In the genomic region with DNA sequence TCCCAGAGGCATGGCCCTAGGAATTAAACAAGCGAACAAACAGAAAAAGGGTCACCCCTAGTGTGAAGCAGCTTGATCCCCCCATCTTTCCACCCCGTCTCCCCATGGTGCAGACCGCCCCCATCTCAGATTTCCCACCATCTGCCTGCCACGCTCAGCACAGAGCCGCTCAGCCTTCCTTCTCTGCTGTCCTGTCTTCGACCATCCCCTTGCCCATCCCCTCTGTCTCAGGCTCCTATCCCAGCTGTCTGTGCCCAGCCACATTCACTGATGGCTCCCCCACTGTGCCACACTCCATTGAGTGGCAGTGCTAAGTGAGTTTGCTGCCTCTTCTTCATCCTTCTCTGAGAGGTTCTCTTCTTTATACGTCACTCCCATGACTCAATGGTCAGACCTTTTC, we compare ENCODE assay signal across 24 cellular contexts. TPM values are rescaled to one million over a fixed set of nuclear protein-coding genes. Genes with fewer than 3 reads are reported as not detected.
DNase-seq lines count a peak whose midpoint lies in the region; ATAC-seq, FAIRE-seq and TF ChIP-seq lines count a peak whose summit lies in the region.
"Had no signal": no experiment of that assay in that cellular context is flagged by ENCODE, and none has a peak within 500 bp of the region (broad histone marks: within the 10 kb centered on the region; RNA-seq: fewer than 3 reads in every experiment).

No MANE protein-coding gene starts in this region.

- ATAC-seq in A549, result peak; percentile 36 to 58; a peak in 4 of 6 replicates
- ATAC-seq in GM18519 (IDR thresholded peaks at IDR 0.05; ENCODE audit: low FRiP score, unreplicated experiment), result no peak
- ATAC-seq: GM12878 had no signal

- 0 out of 2 replicates have a peak overlapping the region, but pooled peaks have one; percentile 81 for H2AFZ ChIP-seq in H1 (ENCODE audit: low read length)

- no peak overlapping the region for H3K14ac ChIP-seq in H1 (ENCODE audit: insufficient read length)

- no peak overlapping the region for H2BK5ac ChIP-seq in H1 (ENCODE audit: low read depth, low read length)

- FAIRE-seq in A549 (lab: Jason Lieb, UNC) (no peak), H1 (lab: Jason Lieb, UNC) (no peak), small intestine (lab: Jason Lieb, UNC) (no peak)
- FAIRE-seq: G401.6, GM12878 had no signal

- H4K20me1 ChIP-seq in H1 (replicated peaks in 1 of 2; ENCODE audit: control insufficient read depth in 1 of 2, insufficient read depth in 2 of 2, low read length in 2 of 2), result no peaks in the 10 kb centered on the region
- H4K20me1 ChIP-seq: BLaER1 had no signal

- peaks cover 8% of the 10 kb centered on the region for H3K9me3 Mint-ChIP-seq in osteocyte (ENCODE audit: unreplicated experiment)

- H3K36me3 ChIP-seq in H1 (ENCODE audit: control insufficient read depth in 2 of 4, insufficient read depth in 4 of 4, low read length in 3 of 4), result no peaks in the 10 kb centered on the region
- no peaks in the 10 kb centered on the region for H3K36me3 ChIP-seq in small intestine (ENCODE audit: control insufficient read depth in 2 of 2, insufficient read depth in 2 of 2, low read length in 2 of 2)
- H3K36me3 ChIP-seq: BLaER1 had no signal

- no peak overlapping the region for H3K56ac ChIP-seq in H1 (replicated peaks; ENCODE audit: insufficient read length, low read depth, low read length)

- H4K91ac ChIP-seq in H1 (replicated peaks; ENCODE audit: insufficient read length, low read length), result no peak overlapping the region

- H3K36me3 Mint-ChIP-seq in osteocyte (ENCODE audit: unreplicated experiment), result peaks cover 2% of the 10 kb centered on the region

- peaks cover 48% of the 10 kb centered on the region for H3K27me3 Mint-ChIP-seq in osteocyte (ENCODE audit: unreplicated experiment)

- H2BK15ac ChIP-seq in H1 (ENCODE audit: low read length), result no peak overlapping the region

- no peak overlapping the region for H3K4me3 Mint-ChIP-seq in osteocyte (ENCODE audit: unreplicated experiment)
- H3K4me3 Mint-ChIP-seq: CD4-positive, alpha-beta memory T cell had no signal

- H2AK5ac ChIP-seq in H1 (ENCODE audit: low read depth, low read length), result no peak overlapping the region

- H3K27ac Mint-ChIP-seq in osteocyte (ENCODE audit: unreplicated experiment), result no peak overlapping the region
- H3K27ac Mint-ChIP-seq: CD4-positive, alpha-beta memory T cell had no signal

- no peak overlapping the region for H2BK20ac ChIP-seq in H1 (ENCODE audit: low read length)

- H3K9me3 ChIP-seq in A549 (peaks cover 15% of the 10 kb centered on the region), H1 (ENCODE audit: insufficient read depth in 2 of 2, low read depth in 1 of 2, low read length in 1 of 2) (peaks cover 7 to 8% of the 10 kb centered on the region in 2 experiments), small intestine (ENCODE audit: control insufficient read depth, low read depth) (no peaks in the 10 kb centered on the region)

- TF ChIP-seq CTCF in A549 (IDR thresholded peaks at IDR 0.05), result no peak
- no peak for TF ChIP-seq CTCF in H1 (IDR thresholded peaks at IDR 0.05; ENCODE audit: control extremely low read depth in 1 of 3, insufficient read depth in 1 of 3, low read depth in 1 of 3, low read length in 3 of 3)
- no peak for TF ChIP-seq CTCF in osteocyte (IDR thresholded peaks at IDR 0.05)

- H2BK120ac ChIP-seq in H1 (replicated peaks; ENCODE audit: low read depth, low read length), result no peak overlapping the region

- no peak overlapping the region for H3K18ac ChIP-seq in H1 (ENCODE audit: extremely low read depth, low read length)

- no peak overlapping the region for H2BK12ac ChIP-seq in H1 (ENCODE audit: low read depth, low read length)

- H3K4me2 ChIP-seq in A549 (no peak overlapping the region), H1 (ENCODE audit: insufficient read depth in 1 of 2, low read depth in 2 of 2, low read length in 2 of 2) (no peak overlapping the region)
- H3K4me2 ChIP-seq: BLaER1 had no signal

- no peak overlapping the region for H3K4ac ChIP-seq in H1 (replicated peaks; ENCODE audit: insufficient read length, low read depth, low read length)

- no peak overlapping the region for H3K27ac ChIP-seq in A549
- no peak overlapping the region for H3K27ac ChIP-seq in H1 (ENCODE audit: low read depth, low read length)
- no peak overlapping the region for H3K27ac ChIP-seq in small intestine (ENCODE audit: low read depth in 1 of 2, low read length in 1 of 2)
- H3K27ac ChIP-seq: BLaER1, HL-60, RWPE1 had no signal

- DNase-seq in A549 (ENCODE audit: low read depth in 1 of 2, low spot score in 1 of 2) (no peak), HT1080 (ENCODE audit: low read depth) (peak; percentile 17), H1 (ENCODE audit: low read depth in 1 of 2, low spot score in 2 of 2) (no peak), osteocyte (ENCODE audit: extremely low spot score, unreplicated experiment) (peak; percentile 42), mucosa of gallbladder (ENCODE audit: low spot score) (no peak), small intestine (no peak), amygdala (lab: John Stamatoyannopoulos, UW) (no peak)
- DNase-seq: CD4-positive, alpha-beta memory T cell; COR-L47; Karpas-422; MV-4-11; NCI-H1105; NCI-H1436 treated with DMSO at 0.1 percent for 48 hours; NCI-H1930; NCI-H2107; NCI-H526 treated with DMSO at 0.1 percent for 48 hours; SHP77 had no signal

- peak overlapping the region; percentile 87 for H4K8ac ChIP-seq in H1 (ENCODE audit: extremely low read depth, insufficient read depth, low read length)

- H3K4me3 ChIP-seq in A549, result no peak overlapping the region
- no peak overlapping the region for H3K4me3 ChIP-seq in H1 (ENCODE audit: extremely low read depth in 1 of 4, insufficient read depth in 2 of 4, low read depth in 3 of 4, low read length in 4 of 4)
- H3K4me3 ChIP-seq in small intestine (ENCODE audit: low read depth in 1 of 2, low read length in 2 of 2), result no peak overlapping the region
- H3K4me3 ChIP-seq: BLaER1, GM12878 had no signal

- no peak for TF ChIP-seq POLR2A in A549 (IDR thresholded peaks at IDR 0.05; ENCODE audit: low read length)
- no peak for TF ChIP-seq POLR2A in H1 (IDR thresholded peaks at IDR 0.05; ENCODE audit: control extremely low read depth in 1 of 2, low read depth in 2 of 2, low read length in 2 of 2)

- no peaks in the 10 kb centered on the region for H3K4me1 ChIP-seq in A549
- no peaks in the 10 kb centered on the region for H3K4me1 ChIP-seq in H1 (replicated peaks in 1 of 4; ENCODE audit: control insufficient read depth in 3 of 4, insufficient read depth in 4 of 4, low read length in 3 of 4)
- no peaks in the 10 kb centered on the region for H3K4me1 ChIP-seq in small intestine (ENCODE audit: control insufficient read depth in 2 of 2, insufficient read depth in 1 of 2, low read depth in 1 of 2, low read length in 1 of 2)
- H3K4me1 ChIP-seq: BLaER1 had no signal

- H3K9ac ChIP-seq in H1 (replicated peaks in 1 of 4; ENCODE audit: extremely low read depth in 1 of 4, low read depth in 3 of 4, low read length in 3 of 4), result no peak overlapping the region
- H3K9ac ChIP-seq: BLaER1 had no signal

- no peak overlapping the region for H4K5ac ChIP-seq in H1 (ENCODE audit: insufficient read length, low read depth, low read length)

- POLR2A ChIA-PET in A549 (lab: Yijun Ruan, JAX), result interaction anchor here (1.3 kb wide), 1 partner anchor 12 kb away, joined by 6 read pairs; the partner anchor contains the start of gene BTBD1
- POLR2A ChIA-PET in H1 (lab: Charles Lee; ENCODE audit: partially characterized antibody), result interaction anchor here (2.3 kb wide), 1 partner anchor 12 kb away, joined by 9 read pairs; the partner anchor contains the start of gene BTBD1

- no peaks in the 10 kb centered on the region for H3K27me3 ChIP-seq in H1 (replicated peaks in 1 of 4; ENCODE audit: control insufficient read depth in 3 of 4, extremely low read depth in 1 of 4, insufficient read depth in 3 of 4, low read length in 3 of 4)
- H3K27me3 ChIP-seq in small intestine (ENCODE audit: control insufficient read depth in 2 of 2, insufficient read depth in 2 of 2, low read length in 2 of 2), result peaks cover 0 to 3% of the 10 kb centered on the region in 2 donors
- H3K27me3 ChIP-seq: BLaER1 had no signal

- H3K79me2 ChIP-seq in H1 (ENCODE audit: control insufficient read depth in 1 of 2, insufficient read depth in 2 of 2, low read length in 2 of 2), result no peaks in the 10 kb centered on the region

- CTCF ChIA-PET in A549 (lab: Yijun Ruan, JAX), result interaction anchor here (1.6 kb wide), 1 partner anchor 10 kb away, joined by 3 read pairs; no protein-coding TSS in a partner anchor
- CTCF ChIA-PET in H1 (lab: Charles Lee; ENCODE audit: partially characterized antibody), result interaction anchor here (1.2 kb wide), 2 partner anchors 21 to 73 kb away, joined by 3 read pairs; no protein-coding TSS in a partner anchor

- H3K79me1 ChIP-seq in H1 (ENCODE audit: low read depth, low read length), result no peaks in the 10 kb centered on the region

- TF ChIP-seq EP300 in A549 (IDR thresholded peaks at IDR 0.05), result no peak
- TF ChIP-seq EP300 in H1 (IDR thresholded peaks at IDR 0.05; ENCODE audit: borderline replicate concordance in 1 of 2, low read depth in 2 of 2, low read length in 2 of 2), result no peak

- WGBS in A549 (ENCODE audit: missing lambda C conversion rate), result 27% methylated on average over 7 of the region's 7 CpGs
- WGBS in H1 (ENCODE audit: extremely low coverage in 1 of 2, insufficient coverage in 1 of 2, insufficient read length in 1 of 2, insufficient replicate concordance in 2 of 2, low coverage in 1 of 2, low lambda C conversion rate in 2 of 2, missing lambda C conversion rate in 1 of 2), 2 experiments, result 91% methylated on average over 7 of the region's 7 CpGs; no CpG with 5 or more reads in 1 of the 2 experiments
- 66 to 72% (median 70%) methylated on average over 7 of the region's 7 CpGs for WGBS in small intestine, 3 donors

- no peaks in the 10 kb centered on the region for H3K23me2 ChIP-seq in H1 (ENCODE audit: low read depth, low read length)

- no peak for TF ChIP-seq RAD21 in A549 (conservative IDR thresholded peaks at IDR 0.05 in 1 of 2, IDR thresholded peaks at IDR 0.05 in 1 of 2)
- TF ChIP-seq RAD21 in H1 (IDR thresholded peaks at IDR 0.05 in 1 of 2, conservative IDR thresholded peaks at IDR 0.05 in 1 of 2; ENCODE audit: low read depth in 2 of 2, low read length in 2 of 2), result no peak

- no peak overlapping the region for H3K23ac ChIP-seq in H1 (ENCODE audit: insufficient read length)

- H3K4me1 Mint-ChIP-seq in osteocyte (ENCODE audit: unreplicated experiment), result no peaks in the 10 kb centered on the region

RNA-seq across cellular contexts. Expression of gene BTBD1, which starts 11.7 kb away (rescaled TPM):
- polyA plus RNA-seq in A549 (2011; rRNA removed) (88.8 and 95.8 TPM in 2 replicates), A549 (2017; fragmentation: RNase III; extraction: RNeasy Plus Mini Kit Qiagen cat#74134 plus additional on column Dnase treatment) (52.2 to 53.1 TPM (median 52.7 TPM) in 3 replicates), H1 (2011; rRNA removed) (18.6 and 18.8 TPM in 2 replicates), small intestine (10 to 100 TPM; 30.1 to 35.9 (median 34.4) TPM)
- 28.1 and 37.7 TPM in 2 replicates for polyA plus RNA-seq in A549 (2012; cell fraction: cytosol; rRNA removed)
- polyA plus RNA-seq in A549 (2012; cell fraction: nucleus; rRNA removed), result 20.3 TPM in 2 replicates
- polyA minus RNA-seq in A549 (2011; rRNA and poly(A)+ RNA removed), result 33.3 and 37.4 TPM in 2 replicates
- 95.0 and 108 TPM in 2 replicates for total RNA-seq in HT1080 (2014; rRNA removed; shearing (Covaris generic))
- 69.4 and 80.1 TPM in 2 replicates for polyA plus RNA-seq in HT1080 (2015; cell fraction: cytosol; rRNA removed)
- 41.2 and 46.9 TPM in 2 replicates for polyA plus RNA-seq in HT1080 (2015; cell fraction: nucleus; rRNA removed)
- 35.3 and 39.5 TPM in 2 replicates for total RNA-seq in H1 (2021; fragmentation: NEBNext Ultra II Directional; extraction: Animal tissue kit (Norgen Biotek cat#: 25700))
- polyA plus RNA-seq in H1 (2011; cell fraction: cytosol; rRNA removed), result 20.4 TPM
- 22.3 TPM for polyA plus RNA-seq in H1 (2011; cell fraction: nucleus; rRNA removed)
- 17.3 to 29.8 TPM (median 20.1 TPM) in 4 replicates for polyA plus RNA-seq in H1 (2012, experiment 1 of 2)
- 3.3 TPM for polyA plus RNA-seq in H1 (2012, experiment 2 of 2)
- polyA plus RNA-seq in H1 (2013, experiment 1 of 2), result 22.3 TPM
- 22.0 TPM for polyA plus RNA-seq in H1 (2013, experiment 2 of 2)
- 28.9 and 44.8 TPM in 2 replicates for polyA minus RNA-seq in H1 (2011; rRNA and poly(A)+ RNA removed)
- polyA minus RNA-seq in H1 (2011; cell fraction: cytosol; rRNA and poly(A)+ RNA removed), result 28.5 TPM
- polyA minus RNA-seq in H1 (2011; cell fraction: nucleus; rRNA and poly(A)+ RNA removed), result 47.2 TPM
- total RNA-seq in osteocyte (53.2 and 55.5 TPM in 2 replicates), mucosa of gallbladder (48.6 TPM)

RNA-seq across cellular contexts. Expression of gene TM6SF1, which starts 28.7 kb away (rescaled TPM):
- polyA plus RNA-seq in A549 (2011; rRNA removed) (1.1 TPM in 2 replicates), A549 (2017; fragmentation: RNase III; extraction: RNeasy Plus Mini Kit Qiagen cat#74134 plus additional on column Dnase treatment) (0.08 to 0.12 TPM in 2 of 3 replicates, not detected in the other), H1 (2011; rRNA removed) (0.74 and 0.86 TPM in 2 replicates), small intestine (1 to 10 TPM in 2 of 3 donors, under 1 TPM in 1; 0.45 to 4.7 (median 1.6) TPM)
- 0.06 and 0.08 TPM in 2 replicates for polyA plus RNA-seq in A549 (2012; cell fraction: cytosol; rRNA removed)
- 0.05 TPM in 1 of 2 replicates, not detected in the other for polyA plus RNA-seq in A549 (2012; cell fraction: nucleus; rRNA removed)
- polyA minus RNA-seq in A549 (2011; rRNA and poly(A)+ RNA removed), result 0.74 TPM in 1 of 2 replicates, not detected in the other
- not detected in 2 replicates for total RNA-seq in HT1080 (2014; rRNA removed; shearing (Covaris generic))
- polyA plus RNA-seq in HT1080 (2015; cell fraction: cytosol; rRNA removed), result 0.63 and 1.1 TPM in 2 replicates
- 0.54 and 0.61 TPM in 2 replicates for polyA plus RNA-seq in HT1080 (2015; cell fraction: nucleus; rRNA removed)
- total RNA-seq in H1 (2021; fragmentation: NEBNext Ultra II Directional; extraction: Animal tissue kit (Norgen Biotek cat#: 25700)), result 0.90 and 1.0 TPM in 2 replicates
- 0.89 TPM for polyA plus RNA-seq in H1 (2011; cell fraction: cytosol; rRNA removed)
- polyA plus RNA-seq in H1 (2011; cell fraction: nucleus; rRNA removed), result 0.33 TPM
- 0.37 to 0.83 TPM (median 0.78 TPM) in 4 replicates for polyA plus RNA-seq in H1 (2012, experiment 1 of 2)
- not detected for polyA plus RNA-seq in H1 (2012, experiment 2 of 2)
- polyA plus RNA-seq in H1 (2013, experiment 1 of 2), result 1.1 TPM
- polyA plus RNA-seq in H1 (2013, experiment 2 of 2), result 1.2 TPM
- 0.54 TPM in 1 of 2 replicates, not detected in the other for polyA minus RNA-seq in H1 (2011; rRNA and poly(A)+ RNA removed)
- not detected for polyA minus RNA-seq in H1 (2011; cell fraction: cytosol; rRNA and poly(A)+ RNA removed)
- polyA minus RNA-seq in H1 (2011; cell fraction: nucleus; rRNA and poly(A)+ RNA removed), result 0.40 TPM
- total RNA-seq in osteocyte (5.6 and 5.9 TPM in 2 replicates), mucosa of gallbladder (7.2 TPM)
- total RNA-seq: A172 had no signal
- polyA plus RNA-seq: CD4-positive, alpha-beta memory T cell had no signal

Comparison
In these comparisons a context has a peak if more than half of its experiments do, and no peak if none do; other contexts are left out.
1. DNase-seq: peak in HT1080 (single experiment) and osteocyte (single experiment); none in A549 (0 of 2), H1 (0 of 2), mucosa of gallbladder (single experiment), small intestine (single experiment) and amygdala (0 of 56).